8 cellular contexts compared by ENCODE assay signal in genomic region chr1:23792151-23792945, GRCh38. TPM values are rescaled to one million over a fixed set of nuclear protein-coding genes. Genes with fewer than 3 reads are reported as not detected.
DNase-seq lines count a peak whose midpoint lies in the region; ATAC-seq, FAIRE-seq and TF ChIP-seq lines count a peak whose summit lies in the region.

No MANE protein-coding gene starts in this region.

- DNase-seq in cardiac muscle cell (ENCODE audit: low read depth in 1 of 2, low spot score in 1 of 2) (no peak), Right ventricle myocardium superior (no peak), GM12878 (ENCODE audit: low read depth, low spot score) (no peak), lower lobe of right lung (peak; percentile 52), upper lobe of left lung (peak in 1 of 2 donors; percentile 70), nucleus accumbens (lab: John Stamatoyannopoulos, UW) (no peak), NCI-H1930 (lab: John Stamatoyannopoulos, UW) (no peak)

- TF ChIP-seq EP300 in GM12878 (IDR thresholded peaks at IDR 0.05; ENCODE audit: borderline replicate concordance in 1 of 2, control insufficient read depth in 1 of 2, low read depth in 2 of 2, low read length in 2 of 2) (no peak), upper lobe of left lung (IDR thresholded peaks at IDR 0.05) (no peak)

- WGBS in GM12878 (ENCODE audit: insufficient coverage, insufficient replicate concordance, low lambda C conversion rate, missing lambda C conversion rate): 72% methylated on average over 18 of the region's 19 CpGs
- WGBS in upper lobe of left lung, 2 donors: 51 to 76% methylated on average over 7 to 19 of the region's 19 CpGs

- H3K27ac ChIP-seq in cardiac muscle cell: no peak overlapping the region
- H3K27ac ChIP-seq in GM12878 (ENCODE audit: control insufficient read depth, insufficient read depth): no peak overlapping the region
- peak overlapping the region; percentile 41 for H3K27ac ChIP-seq in lower lobe of right lung
- H3K27ac ChIP-seq in upper lobe of left lung: peak overlapping the region in 3 of 4 donors; percentile 81 to 88 (median 85)

- H3K4me3 ChIP-seq in cardiac muscle cell: peak overlapping the region; percentile 89
- H3K4me3 ChIP-seq in GM12878: peak overlapping the region; percentile 93; the same call in 1 of the 2 replicates
- H3K4me3 ChIP-seq in lower lobe of right lung: peak overlapping the region; percentile 85
- H3K4me3 ChIP-seq in upper lobe of left lung: peak overlapping the region; percentile 58 to 89 (median 78)

- H4K20me1 ChIP-seq in GM12878 (ENCODE audit: control insufficient read depth, insufficient read depth): no peaks in the 10 kb centered on the region

- CTCF ChIA-PET in GM12878 (lab: Yijun Ruan, JAX): interaction anchor here (0.7 to 1.7 kb wide), 5 partner anchors 9 to 124 kb away, joined by 3 to 10 read pairs (median 6); no protein-coding TSS in a partner anchor

- TF ChIP-seq POLR2A in GM12878 (IDR thresholded peaks at IDR 0.05; ENCODE audit: low read depth, low read length) (peak; percentile 6), upper lobe of left lung (IDR thresholded peaks at IDR 0.05) (no peak)

- no TSS peak for BruUV-seq in GM12878 (replicated peaks; lab: Mats Ljungman, UMichigan)

- POLR2A ChIA-PET in GM12878 (lab: Charles Lee): interaction anchor here (0.9 to 2.4 kb wide), 4 partner anchors 9 to 31 kb away, joined by 3 to 10 read pairs (median 3); partner anchors contain the start of gene PITHD1

- in situ Hi-C loops in GM12878 (cut with MboI): loop anchor here (25.0 kb wide), 1 partner anchor 1445 kb away; the partner anchor contains the start of genes RSRP1 and SYF2

- peak overlapping the region; percentile 61; the same call in 1 of the 2 replicates for H3K4me2 ChIP-seq in GM12878 (ENCODE audit: control insufficient read depth, insufficient read depth)

- RAD21 ChIA-PET in GM12878 (lab: Charles Lee; ENCODE audit: unreplicated experiment): interaction anchor here (0.7 to 1.4 kb wide), 4 partner anchors 15 to 115 kb away, joined by 3 to 7 read pairs (median 4); partner anchors contain the start of gene PITHD1

- H3K4me1 ChIP-seq in cardiac muscle cell (ENCODE audit: low read depth): peaks cover 6% of the 10 kb centered on the region
- H3K4me1 ChIP-seq in GM12878 (ENCODE audit: control insufficient read depth, insufficient read depth, low read length): 0 out of 2 replicates have a peak, but pooled peaks cover 5% of the 10 kb centered on the region
- H3K4me1 ChIP-seq in lower lobe of right lung: peaks cover 30% of the 10 kb centered on the region
- peaks cover 26 to 45% (median 32%) of the 10 kb centered on the region in 4 donors for H3K4me1 ChIP-seq in upper lobe of left lung

- H3K79me2 ChIP-seq in GM12878 (ENCODE audit: control insufficient read depth, insufficient read depth, low read length): peaks cover 23% of the 10 kb centered on the region

- H3K9me3 ChIP-seq in cardiac muscle cell (ENCODE audit: low read depth): no peaks in the 10 kb centered on the region
- no peaks in the 10 kb centered on the region for H3K9me3 ChIP-seq in GM12878 (replicated peaks; ENCODE audit: control insufficient read depth, insufficient read depth, low read length)
- H3K9me3 ChIP-seq in lower lobe of right lung: no peaks in the 10 kb centered on the region
- H3K9me3 ChIP-seq in upper lobe of left lung: no peaks in the 10 kb centered on the region

- H3K9ac ChIP-seq in GM12878 (ENCODE audit: control insufficient read depth, insufficient read depth, low read length): 0 out of 2 replicates have a peak overlapping the region, but pooled peaks have one; percentile 8

- H2AFZ ChIP-seq in GM12878 (ENCODE audit: control insufficient read depth, low read depth, low read length): no peak overlapping the region

- SMC1A ChIA-PET in GM12878 (lab: Charles Lee; ENCODE audit: uncharacterized antibody, unreplicated experiment): interaction anchor here (0.6 to 1.5 kb wide), 3 partner anchors 13 to 435 kb away, joined by 3 to 4 read pairs (median 3); no protein-coding TSS in a partner anchor

- H3K27me3 ChIP-seq in cardiac muscle cell (no peaks in the 10 kb centered on the region), GM12878 (replicated peaks in 1 of 2; ENCODE audit: control insufficient read depth in 2 of 2, insufficient read depth in 2 of 2, low read length in 1 of 2) (no peaks in the 10 kb centered on the region), lower lobe of right lung (ENCODE audit: low read depth) (no peaks in the 10 kb centered on the region), upper lobe of left lung (no peaks in the 10 kb centered on the region)

- H3K36me3 ChIP-seq in cardiac muscle cell: peaks cover 9% of the 10 kb centered on the region
- H3K36me3 ChIP-seq in GM12878 (ENCODE audit: control insufficient read depth in 2 of 2, insufficient read depth in 2 of 2, low read length in 1 of 2): peaks cover 9 to 14% of the 10 kb centered on the region in 2 experiments; a peak in 3 of 4 replicates
- H3K36me3 ChIP-seq in lower lobe of right lung: peaks cover 54% of the 10 kb centered on the region
- H3K36me3 ChIP-seq in upper lobe of left lung: peaks cover 16 to 56% (median 41%) of the 10 kb centered on the region in 4 donors

- intact Hi-C loops in Right ventricle myocardium superior (cut with DNase I) (no loop called here), GM12878 (cut with micrococcal nuclease; ENCODE audit: unreplicated experiment) (no loop called here), lower lobe of right lung (cut with DNase I) (no loop called here)

- TF ChIP-seq RAD21 in GM12878 (IDR thresholded peaks at IDR 0.05; ENCODE audit: insufficient read depth, low read depth, low read length): no peak

- no peak for TF ChIP-seq CTCF in cardiac muscle cell (IDR thresholded peaks at IDR 0.05; ENCODE audit: low read depth, low read length)
- no peak for TF ChIP-seq CTCF in GM12878 (IDR thresholded peaks at IDR 0.05 in 2 of 3, conservative IDR thresholded peaks at IDR 0.05 in 1 of 3; ENCODE audit: control insufficient read depth in 2 of 3, extremely low read depth in 1 of 3, insufficient read depth in 1 of 3, low read depth in 3 of 3, low read length in 3 of 3)
- TF ChIP-seq CTCF in lower lobe of right lung (IDR thresholded peaks at IDR 0.05): no peak
- TF ChIP-seq CTCF in upper lobe of left lung (IDR thresholded peaks at IDR 0.05): no peak

- no peak for ATAC-seq in Right ventricle myocardium superior (ENCODE audit: poor library complexity)
- no peak for ATAC-seq in GM12878
- no peak for ATAC-seq in lower lobe of right lung
- no peak for ATAC-seq in upper lobe of left lung (ENCODE audit: low FRiP score in 2 of 2)
- ATAC-seq in HG02798 (IDR thresholded peaks at IDR 0.05; ENCODE audit: poor library complexity, unreplicated experiment): no peak

- FAIRE-seq in GM12878 (lab: Jason Lieb, UNC): no peak

RNA-seq across cellular contexts. Expression of gene LYPLA2, which starts 1.4 kb away (rescaled TPM):
- 73.6 and 131 TPM in 2 replicates for total RNA-seq in cardiac muscle cell
- 124 and 150 TPM in 2 replicates for polyA plus RNA-seq in cardiac muscle cell
- total RNA-seq in Right ventricle myocardium superior: 26.8 TPM
- total RNA-seq in GM12878 (2013; cell fraction: nucleolus; rRNA removed): 15.9 and 20.7 TPM in 2 replicates
- 94.0 and 107 TPM in 2 replicates for total RNA-seq in GM12878 (2014; rRNA removed)
- total RNA-seq in GM12878 (2014; rRNA removed; fragmentation: Illumina TruSeq; extraction: Trizol): 28.8 and 30.1 TPM in 2 replicates
- total RNA-seq in GM12878 (2021): 77.0 and 79.6 TPM in 2 replicates
- polyA plus RNA-seq in GM12878 (2011; ENCODE audit: low read depth): 23.2 TPM
- polyA plus RNA-seq in GM12878 (2011; rRNA removed): 21.9 and 41.5 TPM in 2 replicates
- polyA plus RNA-seq in GM12878 (2011; cell fraction: cytosol; rRNA removed): 72.1 and 103 TPM in 2 replicates
- polyA plus RNA-seq in GM12878 (2011; cell fraction: nucleus; rRNA removed): 115 and 123 TPM in 2 replicates
- polyA plus RNA-seq in GM12878 (2012): 46.2 and 62.6 TPM in 2 replicates
- polyA plus RNA-seq in GM12878 (2014; fragmentation: Illumina TruSeq; extraction: Trizol): 15.5 and 47.7 TPM in 2 replicates
- polyA plus RNA-seq in GM12878 (2014; fragmentation: Nextera tagmentation; extraction: Ambion mirVana): 1 to 10 TPM; 2.7 to 5.9 TPM
- 110 and 131 TPM in 2 replicates for polyA plus RNA-seq in GM12878 (2014; rRNA removed)
- polyA plus RNA-seq in GM12878 (2016; fragmentation: Nextera tagmentation; extraction: Ambion mirVana): 100 to 1,000 TPM; 116 to 129 TPM
- 25.5 and 47.7 TPM in 2 replicates for polyA minus RNA-seq in GM12878 (2011; rRNA and poly(A)+ RNA removed)
- 26.0 and 26.1 TPM in 2 replicates for polyA minus RNA-seq in GM12878 (2011; cell fraction: cytosol; rRNA and poly(A)+ RNA removed)
- 16.3 and 23.5 TPM in 2 replicates for polyA minus RNA-seq in GM12878 (2011; cell fraction: nucleus; rRNA and poly(A)+ RNA removed)
- 44.2 TPM for total RNA-seq in lower lobe of right lung
- 10 to 100 TPM; 38.5 to 84.1 (median 59.9) TPM for total RNA-seq in upper lobe of left lung

RNA-seq across cellular contexts. Expression of gene GALE, which starts 8.2 kb away (rescaled TPM):
- total RNA-seq in cardiac muscle cell: 25.8 and 53.3 TPM in 2 replicates
- 38.7 and 65.7 TPM in 2 replicates for polyA plus RNA-seq in cardiac muscle cell
- total RNA-seq in Right ventricle myocardium superior: 5.3 TPM
- 22.6 and 31.0 TPM in 2 replicates for total RNA-seq in GM12878 (2013; cell fraction: nucleolus; rRNA removed)
- total RNA-seq in GM12878 (2014; rRNA removed): 46.8 and 51.6 TPM in 2 replicates
- total RNA-seq in GM12878 (2014; rRNA removed; fragmentation: Illumina TruSeq; extraction: Trizol): 24.2 and 27.6 TPM in 2 replicates
- total RNA-seq in GM12878 (2021): 41.7 and 47.5 TPM in 2 replicates
- 11.5 TPM for polyA plus RNA-seq in GM12878 (2011; ENCODE audit: low read depth)
- polyA plus RNA-seq in GM12878 (2011; rRNA removed): 14.5 and 23.8 TPM in 2 replicates
- 35.5 and 41.5 TPM in 2 replicates for polyA plus RNA-seq in GM12878 (2011; cell fraction: cytosol; rRNA removed)
- polyA plus RNA-seq in GM12878 (2011; cell fraction: nucleus; rRNA removed): 46.5 and 47.9 TPM in 2 replicates
- polyA plus RNA-seq in GM12878 (2012): 21.1 and 26.8 TPM in 2 replicates
- 23.6 and 34.0 TPM in 2 replicates for polyA plus RNA-seq in GM12878 (2014; fragmentation: Illumina TruSeq; extraction: Trizol)
- polyA plus RNA-seq in GM12878 (2014; fragmentation: Nextera tagmentation; extraction: Ambion mirVana): 1 to 10 TPM; 4.2 to 10.0 TPM
- 50.2 and 50.8 TPM in 2 replicates for polyA plus RNA-seq in GM12878 (2014; rRNA removed)
- 10 to 100 TPM; 72.2 to 93.7 TPM for polyA plus RNA-seq in GM12878 (2016; fragmentation: Nextera tagmentation; extraction: Ambion mirVana)
- polyA minus RNA-seq in GM12878 (2011; rRNA and poly(A)+ RNA removed): 10.7 and 20.4 TPM in 2 replicates
- 10.0 and 10.7 TPM in 2 replicates for polyA minus RNA-seq in GM12878 (2011; cell fraction: cytosol; rRNA and poly(A)+ RNA removed)
- polyA minus RNA-seq in GM12878 (2011; cell fraction: nucleus; rRNA and poly(A)+ RNA removed): 7.7 and 12.5 TPM in 2 replicates
- 49.8 TPM for total RNA-seq in lower lobe of right lung
- 10 to 100 TPM; 49.2 to 95.0 (median 59.7) TPM for total RNA-seq in upper lobe of left lung

RNA-seq across cellular contexts. Expression of gene PITHD1, which starts 14.1 kb away (rescaled TPM):
- total RNA-seq in cardiac muscle cell (71.7 and 99.6 TPM in 2 replicates), Right ventricle myocardium superior (43.8 TPM), GM12878 (2014; rRNA removed) (75.6 and 81.1 TPM in 2 replicates), GM12878 (2014; rRNA removed; fragmentation: Illumina TruSeq; extraction: Trizol) (64.2 and 68.6 TPM in 2 replicates), GM12878 (2021) (61.7 and 65.5 TPM in 2 replicates), lower lobe of right lung (46.6 TPM), upper lobe of left lung (10 to 100 TPM; 29.5 to 57.0 (median 45.1) TPM)
- polyA plus RNA-seq in cardiac muscle cell (48.1 and 61.4 TPM in 2 replicates), GM12878 (2011; rRNA removed) (80.5 and 82.2 TPM in 2 replicates), GM12878 (2014; fragmentation: Illumina TruSeq; extraction: Trizol) (64.4 and 69.9 TPM in 2 replicates), GM12878 (2014; fragmentation: Nextera tagmentation; extraction: Ambion mirVana) (10 to 100 TPM; 23.7 to 43.3 TPM), GM12878 (2014; rRNA removed) (69.6 and 72.6 TPM in 2 replicates), GM12878 (2016; fragmentation: Nextera tagmentation; extraction: Ambion mirVana) (10 to 100 TPM; 64.8 to 73.2 TPM)
- total RNA-seq in GM12878 (2013; cell fraction: nucleolus; rRNA removed): 19.1 and 27.2 TPM in 2 replicates
- polyA plus RNA-seq in GM12878 (2011; ENCODE audit: low read depth): 51.3 TPM
- polyA plus RNA-seq in GM12878 (2011; cell fraction: cytosol; rRNA removed): 52.2 and 60.4 TPM in 2 replicates
- 41.3 and 41.4 TPM in 2 replicates for polyA plus RNA-seq in GM12878 (2011; cell fraction: nucleus; rRNA removed)
- polyA plus RNA-seq in GM12878 (2012): 43.9 and 44.2 TPM in 2 replicates
- polyA minus RNA-seq in GM12878 (2011; rRNA and poly(A)+ RNA removed): 15.8 and 23.9 TPM in 2 replicates
- 7.1 and 9.4 TPM in 2 replicates for polyA minus RNA-seq in GM12878 (2011; cell fraction: cytosol; rRNA and poly(A)+ RNA removed)
- 8.7 and 15.4 TPM in 2 replicates for polyA minus RNA-seq in GM12878 (2011; cell fraction: nucleus; rRNA and poly(A)+ RNA removed)

RNA-seq across cellular contexts. Expression of gene HMGCL, which starts 32.9 kb away (rescaled TPM):
- total RNA-seq in cardiac muscle cell: 45.3 and 47.6 TPM in 2 replicates
- polyA plus RNA-seq in cardiac muscle cell: 68.8 and 74.3 TPM in 2 replicates
- 34.3 TPM for total RNA-seq in Right ventricle myocardium superior
- 49.0 and 49.4 TPM in 2 replicates for total RNA-seq in GM12878 (2013; cell fraction: nucleolus; rRNA removed)
- total RNA-seq in GM12878 (2014; rRNA removed): 34.2 and 35.9 TPM in 2 replicates
- 29.4 and 34.0 TPM in 2 replicates for total RNA-seq in GM12878 (2014; rRNA removed; fragmentation: Illumina TruSeq; extraction: Trizol)
- total RNA-seq in GM12878 (2021): 29.4 and 33.1 TPM in 2 replicates
- 32.9 TPM for polyA plus RNA-seq in GM12878 (2011; ENCODE audit: low read depth)
- 30.6 and 35.5 TPM in 2 replicates for polyA plus RNA-seq in GM12878 (2011; rRNA removed)
- 35.9 and 40.0 TPM in 2 replicates for polyA plus RNA-seq in GM12878 (2011; cell fraction: cytosol; rRNA removed)
- polyA plus RNA-seq in GM12878 (2011; cell fraction: nucleus; rRNA removed): 21.1 and 28.7 TPM in 2 replicates
- polyA plus RNA-seq in GM12878 (2012): 32.2 and 51.7 TPM in 2 replicates
- polyA plus RNA-seq in GM12878 (2014; fragmentation: Illumina TruSeq; extraction: Trizol): 28.0 and 34.2 TPM in 2 replicates
- polyA plus RNA-seq in GM12878 (2014; fragmentation: Nextera tagmentation; extraction: Ambion mirVana): 100 to 1,000 TPM in 1 of 2 experiments, 10 to 100 TPM in 1; 75.9 to 127 TPM
- 32.1 and 37.3 TPM in 2 replicates for polyA plus RNA-seq in GM12878 (2014; rRNA removed)
- 10 to 100 TPM; 40.1 to 40.5 TPM for polyA plus RNA-seq in GM12878 (2016; fragmentation: Nextera tagmentation; extraction: Ambion mirVana)
- polyA minus RNA-seq in GM12878 (2011; rRNA and poly(A)+ RNA removed): 25.5 and 28.4 TPM in 2 replicates
- 6.3 and 8.2 TPM in 2 replicates for polyA minus RNA-seq in GM12878 (2011; cell fraction: cytosol; rRNA and poly(A)+ RNA removed)
- 8.8 and 12.3 TPM in 2 replicates for polyA minus RNA-seq in GM12878 (2011; cell fraction: nucleus; rRNA and poly(A)+ RNA removed)
- 39.3 TPM for total RNA-seq in lower lobe of right lung
- 10 to 100 TPM; 27.5 to 53.3 (median 36.5) TPM for total RNA-seq in upper lobe of left lung

RNA-seq across cellular contexts. Expression of gene ELOA, which starts 49.1 kb away (rescaled TPM):
- total RNA-seq in cardiac muscle cell (34.1 and 42.1 TPM in 2 replicates), Right ventricle myocardium superior (34.5 TPM), GM12878 (2014; rRNA removed) (31.3 and 31.8 TPM in 2 replicates), GM12878 (2014; rRNA removed; fragmentation: Illumina TruSeq; extraction: Trizol) (44.2 and 47.9 TPM in 2 replicates), GM12878 (2021) (46.2 and 46.6 TPM in 2 replicates), lower lobe of right lung (64.2 TPM), upper lobe of left lung (10 to 100 TPM; 43.2 to 71.2 (median 59.0) TPM)
- polyA plus RNA-seq in cardiac muscle cell (34.0 and 34.8 TPM in 2 replicates), GM12878 (2011; rRNA removed) (23.5 and 25.7 TPM in 2 replicates), GM12878 (2014; fragmentation: Illumina TruSeq; extraction: Trizol) (56.4 and 63.3 TPM in 2 replicates), GM12878 (2014; fragmentation: Nextera tagmentation; extraction: Ambion mirVana) (10 to 100 TPM; 20.1 to 24.8 TPM), GM12878 (2014; rRNA removed) (30.8 and 33.4 TPM in 2 replicates), GM12878 (2016; fragmentation: Nextera tagmentation; extraction: Ambion mirVana) (10 to 100 TPM; 57.7 to 63.6 TPM)
- 28.4 and 30.8 TPM in 2 replicates for total RNA-seq in GM12878 (2013; cell fraction: nucleolus; rRNA removed)
- 17.7 TPM for polyA plus RNA-seq in GM12878 (2011; ENCODE audit: low read depth)
- 15.8 and 16.9 TPM in 2 replicates for polyA plus RNA-seq in GM12878 (2011; cell fraction: cytosol; rRNA removed)
- 24.1 and 27.3 TPM in 2 replicates for polyA plus RNA-seq in GM12878 (2011; cell fraction: nucleus; rRNA removed)
- 26.6 and 26.9 TPM in 2 replicates for polyA plus RNA-seq in GM12878 (2012)
- 16.8 and 18.0 TPM in 2 replicates for polyA minus RNA-seq in GM12878 (2011; rRNA and poly(A)+ RNA removed)
- polyA minus RNA-seq in GM12878 (2011; cell fraction: cytosol; rRNA and poly(A)+ RNA removed): 13.8 and 16.6 TPM in 2 replicates
- 8.3 and 14.5 TPM in 2 replicates for polyA minus RNA-seq in GM12878 (2011; cell fraction: nucleus; rRNA and poly(A)+ RNA removed)

Comparison
In these comparisons a context has a peak if more than half of its experiments do, and no peak if none do; other contexts are left out.
1. H3K27ac ChIP-seq: peak in lower lobe of right lung (single experiment) and upper lobe of left lung (3 of 4); none in cardiac muscle cell (single experiment) and GM12878 (single experiment).
2. Peak in every context shown above with its lines, with median percentiles within 50 percentile points of each other: H3K4me3 ChIP-seq.